1 cellular context compared by ENCODE assay signal in genomic region chr7:87140271-87140748, GRCh38.
TF ChIP-seq lines count a peak whose summit lies in the region.

No MANE protein-coding gene starts in this region.

TF ChIP-seq in HepG2, 621 proteins besides CTCF, POLR2A, EP300 and RAD21 (continued from another document and continues in another):
- peak; percentile 51; the same call in 1 of the 2 replicates for TF ChIP-seq MEIS2 (CRISPR knock-in tag; IDR thresholded peaks at IDR 0.05)
- no peak for TF ChIP-seq HINFP (CRISPR knock-in tag; IDR thresholded peaks at IDR 0.05; ENCODE audit: low read depth)
- TF ChIP-seq, protein P1, sequence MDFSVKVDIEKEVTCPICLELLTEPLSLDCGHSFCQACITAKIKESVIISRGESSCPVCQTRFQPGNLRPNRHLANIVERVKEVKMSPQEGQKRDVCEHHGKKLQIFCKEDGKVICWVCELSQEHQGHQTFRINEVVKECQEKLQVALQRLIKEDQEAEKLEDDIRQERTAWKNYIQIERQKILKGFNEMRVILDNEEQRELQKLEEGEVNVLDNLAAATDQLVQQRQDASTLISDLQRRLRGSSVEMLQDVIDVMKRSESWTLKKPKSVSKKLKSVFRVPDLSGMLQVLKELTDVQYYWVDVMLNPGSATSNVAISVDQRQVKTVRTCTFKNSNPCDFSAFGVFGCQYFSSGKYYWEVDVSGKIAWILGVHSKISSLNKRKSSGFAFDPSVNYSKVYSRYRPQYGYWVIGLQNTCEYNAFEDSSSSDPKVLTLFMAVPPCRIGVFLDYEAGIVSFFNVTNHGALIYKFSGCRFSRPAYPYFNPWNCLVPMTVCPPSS (IDR thresholded peaks at IDR 0.05) = no peak
- no peak; the same call in 1 of the 2 replicates for TF ChIP-seq PAXIP1 (CRISPR knock-in tag; conservative IDR thresholded peaks at IDR 0.05)
- peak; percentile 45; the same call in 1 of the 2 replicates for TF ChIP-seq AHDC1 (CRISPR knock-in tag; IDR thresholded peaks at IDR 0.05; ENCODE audit: borderline replicate concordance)
- TF ChIP-seq NR1H2 (CRISPR knock-in tag; IDR thresholded peaks at IDR 0.05; ENCODE audit: borderline replicate concordance, low read depth) = no peak
- TF ChIP-seq HOXD1 (CRISPR knock-in tag; IDR thresholded peaks at IDR 0.05) = peak; percentile 79; the same call in 1 of the 2 replicates
- TF ChIP-seq SAFB2 (CRISPR knock-in tag; IDR thresholded peaks at IDR 0.05; ENCODE audit: borderline replicate concordance, low read depth) = no peak
- no peak for TF ChIP-seq MXD1 (CRISPR knock-in tag; IDR thresholded peaks at IDR 0.05)
- no peak for TF ChIP-seq SKIL (CRISPR knock-in tag; IDR thresholded peaks at IDR 0.05; ENCODE audit: borderline replicate concordance)
- no peak for TF ChIP-seq HES4 (CRISPR knock-in tag; IDR thresholded peaks at IDR 0.05; ENCODE audit: borderline replicate concordance)
- no peak for TF ChIP-seq ZNF10 (CRISPR knock-in tag; IDR thresholded peaks at IDR 0.05; ENCODE audit: borderline replicate concordance, low read depth)
- TF ChIP-seq, protein P2, sequence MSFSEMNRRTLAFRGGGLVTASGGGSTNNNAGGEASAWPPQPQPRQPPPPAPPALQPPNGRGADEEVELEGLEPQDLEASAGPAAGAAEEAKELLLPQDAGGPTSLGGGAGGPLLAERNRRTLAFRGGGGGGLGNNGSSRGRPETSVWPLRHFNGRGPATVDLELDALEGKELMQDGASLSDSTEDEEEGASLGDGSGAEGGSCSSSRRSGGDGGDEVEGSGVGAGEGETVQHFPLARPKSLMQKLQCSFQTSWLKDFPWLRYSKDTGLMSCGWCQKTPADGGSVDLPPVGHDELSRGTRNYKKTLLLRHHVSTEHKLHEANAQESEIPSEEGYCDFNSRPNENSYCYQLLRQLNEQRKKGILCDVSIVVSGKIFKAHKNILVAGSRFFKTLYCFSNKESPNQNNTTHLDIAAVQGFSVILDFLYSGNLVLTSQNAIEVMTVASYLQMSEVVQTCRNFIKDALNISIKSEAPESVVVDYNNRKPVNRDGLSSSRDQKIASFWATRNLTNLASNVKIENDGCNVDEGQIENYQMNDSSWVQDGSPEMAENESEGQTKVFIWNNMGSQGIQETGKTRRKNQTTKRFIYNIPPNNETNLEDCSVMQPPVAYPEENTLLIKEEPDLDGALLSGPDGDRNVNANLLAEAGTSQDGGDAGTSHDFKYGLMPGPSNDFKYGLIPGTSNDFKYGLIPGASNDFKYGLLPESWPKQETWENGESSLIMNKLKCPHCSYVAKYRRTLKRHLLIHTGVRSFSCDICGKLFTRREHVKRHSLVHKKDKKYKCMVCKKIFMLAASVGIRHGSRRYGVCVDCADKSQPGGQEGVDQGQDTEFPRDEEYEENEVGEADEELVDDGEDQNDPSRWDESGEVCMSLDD (CRISPR knock-in tag; IDR thresholded peaks at IDR 0.05; ENCODE audit: borderline replicate concordance) = no peak
- no peak for TF ChIP-seq HHEX (CRISPR knock-in tag; IDR thresholded peaks at IDR 0.05)
- no peak for TF ChIP-seq CBX5 (CRISPR knock-in tag; IDR thresholded peaks at IDR 0.05; ENCODE audit: borderline replicate concordance)
- peak; percentile 24; the same call in 1 of the 2 replicates for TF ChIP-seq KAT8 (CRISPR knock-in tag; IDR thresholded peaks at IDR 0.05)
- peak; percentile 48; the same call in 1 of the 2 replicates for TF ChIP-seq NCOA2 (CRISPR knock-in tag; IDR thresholded peaks at IDR 0.05)
- TF ChIP-seq, protein P3, sequence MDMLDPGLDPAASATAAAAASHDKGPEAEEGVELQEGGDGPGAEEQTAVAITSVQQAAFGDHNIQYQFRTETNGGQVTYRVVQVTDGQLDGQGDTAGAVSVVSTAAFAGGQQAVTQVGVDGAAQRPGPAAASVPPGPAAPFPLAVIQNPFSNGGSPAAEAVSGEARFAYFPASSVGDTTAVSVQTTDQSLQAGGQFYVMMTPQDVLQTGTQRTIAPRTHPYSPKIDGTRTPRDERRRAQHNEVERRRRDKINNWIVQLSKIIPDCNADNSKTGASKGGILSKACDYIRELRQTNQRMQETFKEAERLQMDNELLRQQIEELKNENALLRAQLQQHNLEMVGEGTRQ (IDR thresholded peaks at IDR 0.05; ENCODE audit: low read depth, low read length) = no peak
- TF ChIP-seq, protein P3 (CRISPR knock-in tag; IDR thresholded peaks at IDR 0.05; ENCODE audit: borderline replicate concordance) = no peak
- TF ChIP-seq NFE2L2 (IDR thresholded peaks at IDR 0.05; ENCODE audit: low read length) = no peak
- no peak for TF ChIP-seq SUZ12 (IDR thresholded peaks at IDR 0.05; ENCODE audit: low read depth, low read length)
- peak; percentile 45; the same call in 1 of the 2 replicates for TF ChIP-seq NR2C2 (CRISPR knock-in tag; IDR thresholded peaks at IDR 0.05; ENCODE audit: borderline replicate concordance)
- TF ChIP-seq, protein P4, sequence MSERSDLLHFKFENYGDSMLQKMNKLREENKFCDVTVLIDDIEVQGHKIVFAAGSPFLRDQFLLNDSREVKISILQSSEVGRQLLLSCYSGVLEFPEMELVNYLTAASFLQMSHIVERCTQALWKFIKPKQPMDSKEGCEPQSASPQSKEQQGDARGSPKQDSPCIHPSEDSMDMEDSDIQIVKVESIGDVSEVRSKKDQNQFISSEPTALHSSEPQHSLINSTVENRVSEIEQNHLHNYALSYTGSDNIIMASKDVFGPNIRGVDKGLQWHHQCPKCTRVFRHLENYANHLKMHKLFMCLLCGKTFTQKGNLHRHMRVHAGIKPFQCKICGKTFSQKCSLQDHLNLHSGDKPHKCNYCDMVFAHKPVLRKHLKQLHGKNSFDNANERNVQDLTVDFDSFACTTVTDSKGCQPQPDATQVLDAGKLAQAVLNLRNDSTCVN (CRISPR knock-in tag; IDR thresholded peaks at IDR 0.05; ENCODE audit: borderline replicate concordance) = no peak
- TF ChIP-seq AGO2 (optimal IDR thresholded peaks at IDR 0.05; ENCODE audit: low read depth, low read length) = no peak
- no peak for TF ChIP-seq PTBP1 (IDR thresholded peaks at IDR 0.05; ENCODE audit: low read depth, low read length, poor library complexity, severe bottlenecking)
- no peak for TF ChIP-seq IRX3 (CRISPR knock-in tag; IDR thresholded peaks at IDR 0.05; ENCODE audit: borderline replicate concordance, low read depth)
